18 cellular contexts compared by ENCODE assay signal in genomic region chr7:47949703-47950102, GRCh38.
"Had no signal": no experiment of that assay in that cellular context is flagged by ENCODE, and none has a peak within 500 bp of the region (broad histone marks: within the 10 kb centered on the region; RNA-seq: fewer than 3 reads in every experiment).

No MANE protein-coding gene starts in this region.

- H3K4me3 ChIP-seq: tibial artery had no signal

- H3K27ac ChIP-seq: foreskin keratinocyte, neutrophil, parathyroid adenoma, tibial artery had no signal

- H2AFZ ChIP-seq: parathyroid adenoma had no signal

- DNase-seq: activated B cell treated with CpG ODN at 0.5 μM for 24 hours; activated CD4-positive, alpha-beta memory T cell treated with anti-CD3 and anti-CD28 coated beads for 36 hours; activated CD4-positive, alpha-beta T cell treated with anti-CD3 and anti-CD28 coated beads for 4 hours; activated naive CD4-positive, alpha-beta T cell; activated naive CD8-positive, alpha-beta T cell treated with anti-CD3 and anti-CD28 coated beads for 36 hours; amniotic stem cell; caudate nucleus; effector memory CD8-positive, alpha-beta T cell; foreskin keratinocyte; glutamatergic neuron; mesendoderm; stimulated activated CD4-positive, alpha-beta T cell treated with anti-CD3 and anti-CD28 coated beads, Interleukin-12 subunit alpha, Interleukin-12 subunit beta, amount 100 ng/mL, for 4 hours; stimulated activated CD4-positive, alpha-beta T cell treated with anti-CD3 and anti-CD28 coated beads, Interleukin-2, amount 100 ng/mL, for 24 hours; stimulated activated naive CD8-positive, alpha-beta T cell treated with anti-CD3 and anti-CD28 coated beads, Interleukin-15, Interleukin-2, amounts not matched to agents 100 U/mL and 50 U/mL, for 24 hours; substantia nigra; tibial artery had no signal

- H3K9ac ChIP-seq: parathyroid adenoma had no signal

- H3K4me1 ChIP-seq: foreskin keratinocyte, tibial artery had no signal

- H3K27me3 ChIP-seq: foreskin keratinocyte, neutrophil, tibial artery had no signal

- H3K9me3 ChIP-seq: neutrophil, tibial artery had no signal

- H3K79me2 ChIP-seq: parathyroid adenoma had no signal
